10 cellular contexts compared by ENCODE assay signal in the genomic region with DNA sequence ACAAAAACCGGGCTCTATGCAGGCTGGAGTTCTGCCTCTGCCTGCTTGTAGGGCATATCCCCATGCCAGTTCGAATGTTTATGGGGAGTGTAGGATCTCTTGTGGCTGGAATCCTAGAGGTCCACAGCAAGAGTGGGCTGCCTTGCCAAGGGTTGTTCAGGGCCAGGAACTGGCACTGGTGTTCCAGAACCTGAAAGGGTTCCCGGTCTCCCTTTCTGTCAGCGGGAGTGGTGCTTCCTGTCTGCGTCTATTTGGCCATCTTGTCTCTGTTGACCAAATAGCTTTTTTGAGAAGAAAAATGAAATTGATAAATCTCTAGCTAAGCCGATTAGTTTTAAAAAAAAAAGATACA. TPM values are rescaled to one million over a fixed set of nuclear protein-coding genes. Genes with fewer than 3 reads are reported as not detected.
A peak's percentile ranks its signal among the peaks of the same experiment; 100 is the strongest.
DNase-seq lines count a peak whose midpoint lies in the region; ATAC-seq, FAIRE-seq and TF ChIP-seq lines count a peak whose summit lies in the region.
"Had no signal": no experiment of that assay in that cellular context is flagged by ENCODE, and none has a peak within 500 bp of the region (broad histone marks: within the 10 kb centered on the region; RNA-seq: fewer than 3 reads in every experiment).

No MANE protein-coding gene starts in this region.

- no peaks in the 10 kb centered on the region for H3K9me3 ChIP-seq in heart left ventricle
- no peaks in the 10 kb centered on the region for H3K9me3 ChIP-seq in prostate gland

- peak overlapping the region; percentile 90 for H3K27ac Mint-ChIP-seq in WTC11

- in situ Hi-C loops in G401 (cut with HindIII; ENCODE audit: low sequenced_read_pairs), result no loop called here

- no peak for TF ChIP-seq POLR2A in heart left ventricle (IDR thresholded peaks at IDR 0.05)
- TF ChIP-seq POLR2A in prostate gland (IDR thresholded peaks at IDR 0.05), result no peak

- H3K36me3 ChIP-seq in heart left ventricle (no peaks in the 10 kb centered on the region), prostate gland (no peaks in the 10 kb centered on the region)

- peak; percentile 47 for DNase-seq in G401 (ENCODE audit: low spot score)
- no peak for DNase-seq in WTC11 (ENCODE audit: low spot score)
- no peak for DNase-seq in heart left ventricle
- no peak for DNase-seq in prostate gland (ENCODE audit: low spot score)
- DNase-seq in HT-29 (ENCODE audit: low spot score), result no peak
- no peak for DNase-seq in RCC 7860 (ENCODE audit: low spot score)
- DNase-seq in NCI-H2081 treated with DMSO at 0.1 percent for 48 hours (lab: John Stamatoyannopoulos, UW), result no peak

- intact Hi-C loops in heart left ventricle (cut with DNase I) (loop anchor here in 6 of 10 donors (5.0 to 10.0 kb wide), 3 partner anchors 38 to 411 kb away; no protein-coding TSS in a partner anchor), prostate gland (cut with DNase I) (no loop called here)

- H3K27me3 Mint-ChIP-seq in WTC11 (ENCODE audit: low read depth), result no peaks in the 10 kb centered on the region; the same call in 1 of the 2 replicates

- peaks cover 0 to 14% (median 5%) of the 10 kb centered on the region in 12 donors for H3K4me1 ChIP-seq in heart left ventricle
- no peaks in the 10 kb centered on the region for H3K4me1 ChIP-seq in prostate gland (replicated peaks)

- H3K36me3 Mint-ChIP-seq in WTC11, result no peaks in the 10 kb centered on the region

- no peak for ATAC-seq in WTC11
- peak; percentile 24 to 35 (median 34) for ATAC-seq in heart left ventricle
- ATAC-seq in GM18858 (IDR thresholded peaks at IDR 0.05; ENCODE audit: unreplicated experiment), result no peak

- TF ChIP-seq CTCF in WTC11 (IDR thresholded peaks at IDR 0.05) (no peak), heart left ventricle (IDR thresholded peaks at IDR 0.05) (no peak), prostate gland (IDR thresholded peaks at IDR 0.05) (no peak)

- no peaks in the 10 kb centered on the region for H3K9me3 Mint-ChIP-seq in WTC11

- peaks cover 7% of the 10 kb centered on the region for H3K4me1 Mint-ChIP-seq in WTC11

- POLR2A ChIA-PET in WTC11 (lab: Charles Lee), result interaction anchor here (2.5 kb wide), 1 partner anchor 58 kb away, joined by 12 read pairs; the partner anchor contains the start of gene GABARAPL1

- H3K4me3 ChIP-seq in heart left ventricle (peak overlapping the region; percentile 34 to 74 (median 65)), prostate gland (peak overlapping the region; percentile 25 to 33)

- no peaks in the 10 kb centered on the region for H3K27me3 ChIP-seq in heart left ventricle
- H3K27me3 ChIP-seq in prostate gland (replicated peaks; ENCODE audit: insufficient read depth), result no peaks in the 10 kb centered on the region

- FAIRE-seq in RCC 7860 (lab: Jason Lieb, UNC), result no peak
- FAIRE-seq: K562 had no signal

- H3K27ac ChIP-seq in heart left ventricle (peak overlapping the region in 11 of 12 donors; percentile 48 to 90 (median 79)), prostate gland (no peak overlapping the region)

- CTCF ChIA-PET in WTC11 (lab: Charles Lee), result interaction anchor here (1.0 kb wide), 1 partner anchor 27 kb away, joined by 6 read pairs; no protein-coding TSS in a partner anchor

- H3K4me3 Mint-ChIP-seq in WTC11, result peak overlapping the region; percentile 81

- WGBS in heart left ventricle, 4 donors, result 50 to 72% (median 58%) methylated on average over 6 of the region's 6 CpGs
- 77% methylated on average over 6 of the region's 6 CpGs for WGBS in prostate gland

TF ChIP-seq in WTC11, 78 proteins besides CTCF, POLR2A, EP300 and RAD21:
- TF ChIP-seq FOXP4 (CRISPR knock-in tag; IDR thresholded peaks at IDR 0.05) (0 out of 2 replicates have a peak, but pooled peaks have one; percentile 16), NR1H2 (CRISPR knock-in tag; IDR thresholded peaks at IDR 0.05) (no peak)

RNA-seq across cellular contexts. Expression of gene OLR1, which starts 17.8 kb away (rescaled TPM):
- total RNA-seq in G401 (2014; rRNA removed; shearing (Covaris generic)), result 0.37 and 4.3 TPM in 2 replicates
- total RNA-seq in WTC11 (2021), result 0.09 to 0.21 TPM in 2 of 3 replicates, not detected in the other
- total RNA-seq in heart left ventricle, result 1 to 10 TPM in 2 of 9 donors, under 1 TPM in 5, not detected in 2; 0.34 to 1.6 (median 0.81) TPM
- polyA plus RNA-seq in heart left ventricle, result under 1 TPM; 0.07 to 0.38 TPM
- 1 to 10 TPM; 1.2 to 2.1 TPM for total RNA-seq in prostate gland
- not detected in 2 replicates for total RNA-seq in HT-29 (2014; rRNA removed; shearing (Covaris generic))
- total RNA-seq: K562, kidney epithelial cell had no signal
- polyA plus RNA-seq: K562 had no signal

RNA-seq across cellular contexts. Expression of gene CLEC7A, which starts 24.1 kb away (rescaled TPM):
- total RNA-seq in G401 (2014; rRNA removed; shearing (Covaris generic)), result not detected in 2 replicates
- total RNA-seq in WTC11 (2021), result 0.09 to 0.92 TPM (median 0.48 TPM) in 3 replicates
- 10 to 100 TPM in 1 of 9 donors, 1 to 10 TPM in 6, under 1 TPM in 2; 0.83 to 31.5 (median 1.9) TPM for total RNA-seq in heart left ventricle
- 1 to 10 TPM; 1.1 to 2.7 TPM for polyA plus RNA-seq in heart left ventricle
- 1 to 10 TPM; 3.4 to 4.6 TPM for total RNA-seq in prostate gland
- total RNA-seq in HT-29 (2014; rRNA removed; shearing (Covaris generic)), result not detected in 2 replicates
- polyA plus RNA-seq: K562 had no signal

RNA-seq across cellular contexts. Expression of gene TMEM52B, which starts 24.7 kb away (rescaled TPM):
- 0.68 TPM in 1 of 2 replicates, not detected in the other for total RNA-seq in G401 (2014; rRNA removed; shearing (Covaris generic))
- total RNA-seq in WTC11 (2021), result not detected in 3 replicates
- total RNA-seq in heart left ventricle, result under 1 TPM in 1 of 9 donors, not detected in 8; 0.53 TPM
- polyA plus RNA-seq in heart left ventricle, result under 1 TPM in 1 of 2 donors, not detected in 1; 0.03 TPM
- total RNA-seq in prostate gland, result under 1 TPM in 1 of 2 donors, not detected in 1; 0.17 TPM
- total RNA-seq in HT-29 (2014; rRNA removed; shearing (Covaris generic)), result not detected in 2 replicates
- total RNA-seq: K562, kidney epithelial cell had no signal
- polyA plus RNA-seq: K562 had no signal

RNA-seq across cellular contexts. Expression of gene CLEC1A, which starts 55.3 kb away (rescaled TPM):
- total RNA-seq in G401 (2014; rRNA removed; shearing (Covaris generic)), result not detected in 2 replicates
- total RNA-seq in WTC11 (2021), result not detected in 3 replicates
- 1 to 10 TPM; 1.2 to 7.3 (median 2.5) TPM for total RNA-seq in heart left ventricle
- 1 to 10 TPM; 2.5 to 3.1 TPM for polyA plus RNA-seq in heart left ventricle
- 1 to 10 TPM; 1.5 to 3.5 TPM for total RNA-seq in prostate gland
- total RNA-seq in HT-29 (2014; rRNA removed; shearing (Covaris generic)), result not detected in 2 replicates
- total RNA-seq: K562 had no signal

RNA-seq across cellular contexts. Expression of gene GABARAPL1, which starts 58.6 kb away (rescaled TPM):
- 37.6 and 88.9 TPM in 2 replicates for total RNA-seq in G401 (2014; rRNA removed; shearing (Covaris generic))
- total RNA-seq in WTC11 (2021) (85.2 to 90.3 TPM (median 87.8 TPM) in 3 replicates), heart left ventricle (100 to 1,000 TPM; 212 to 790 (median 297) TPM), prostate gland (10 to 100 TPM; 78.2 to 95.9 TPM)
- 100 to 1,000 TPM; 126 to 258 TPM for polyA plus RNA-seq in heart left ventricle
- 7.9 and 17.4 TPM in 2 replicates for total RNA-seq in HT-29 (2014; rRNA removed; shearing (Covaris generic))

Comparison
In these comparisons a context has a peak if more than half of its experiments do, and no peak if none do; other contexts are left out.
1. ATAC-seq: peak in heart left ventricle (4 of 4); none in WTC11 (single experiment) and GM18858 (single experiment).
2. H3K27ac ChIP-seq: peak in heart left ventricle (11 of 12); none in prostate gland (0 of 2).